20 cellular contexts compared by ENCODE assay signal in genomic region chr17:80122926-80123505, GRCh38. TPM values are rescaled to one million over a fixed set of nuclear protein-coding genes. Genes with fewer than 3 reads are reported as not detected.
"Had no signal": no experiment of that assay in that cellular context is flagged by ENCODE, and none has a peak within 500 bp of the region (broad histone marks: within the 10 kb centered on the region; RNA-seq: fewer than 3 reads in every experiment).

No MANE protein-coding gene starts in this region.

- H3K4me3 ChIP-seq: colonic mucosa, hepatocyte, ovary, spleen, thoracic aorta, transverse colon had no signal

- H3K27ac ChIP-seq: colonic mucosa, foreskin keratinocyte, hepatocyte, ovary, spleen, thoracic aorta, transverse colon had no signal

- DNase-seq: colonic mucosa; endodermal cell; erythroblast; kidney glomerular epithelial cell; naive thymus-derived CD4-positive, alpha-beta T cell; nephron progenitor cell; ovary; right cardiac atrium; spleen; stimulated activated CD4-positive, alpha-beta T cell treated with anti-CD3 and anti-CD28 coated beads, Interleukin-15, amount 100 ng/mL, for 24 hours; stimulated activated CD4-positive, alpha-beta T cell treated with anti-CD3 and anti-CD28 coated beads, Interleukin-1b, Interleukin-23, amount 100 ng/mL, for 48 hours; stimulated activated CD4-positive, alpha-beta T cell treated with anti-CD3 and anti-CD28 coated beads, Interleukin-4, amount 100 ng/mL, for 24 hours; transverse colon had no signal

- ATAC-seq: naive thymus-derived CD4-positive, alpha-beta T cell; right cardiac atrium; stimulated activated memory B cell treated with anti-CD40 and anti-IgM and Interleukin-4, amounts not matched to agents 10 μg/mL and 1 μg/mL and 100 μg/mL, for 72 hours had no signal

- H3K4me1 Mint-ChIP-seq: naive thymus-derived CD4-positive, alpha-beta T cell; stimulated activated memory B cell treated with anti-CD40 and anti-IgM and Interleukin-4, amounts not matched to agents 10 μg/mL and 1 μg/mL and 100 μg/mL, for 72 hours had no signal

- H3K4me1 ChIP-seq: colonic mucosa, foreskin keratinocyte, transverse colon had no signal

- H3K9me3 Mint-ChIP-seq: endodermal cell; naive thymus-derived CD4-positive, alpha-beta T cell; nephron progenitor cell; stimulated activated memory B cell treated with anti-CD40 and anti-IgM and Interleukin-4, amounts not matched to agents 10 μg/mL and 1 μg/mL and 100 μg/mL, for 72 hours; stimulated activated naive CD8-positive, alpha-beta T cell treated with anti-CD3 and anti-CD28 coated beads, Interleukin-15, Interleukin-2, amounts not matched to agents 100 ng/mL and 50 ng/mL, for 24 hours had no signal

- H3K79me2 ChIP-seq: hepatocyte had no signal

- H3K36me3 ChIP-seq: colonic mucosa, ovary, thoracic aorta, transverse colon had no signal

- H3K4me3 Mint-ChIP-seq: endodermal cell; naive thymus-derived CD4-positive, alpha-beta T cell; nephron progenitor cell; stimulated activated memory B cell treated with anti-CD40 and anti-IgM and Interleukin-4, amounts not matched to agents 10 μg/mL and 1 μg/mL and 100 μg/mL, for 72 hours; stimulated activated naive CD8-positive, alpha-beta T cell treated with anti-CD3 and anti-CD28 coated beads, Interleukin-15, Interleukin-2, amounts not matched to agents 100 ng/mL and 50 ng/mL, for 24 hours had no signal

- H2AFZ ChIP-seq: hepatocyte had no signal

- H3K27ac Mint-ChIP-seq: endodermal cell; naive thymus-derived CD4-positive, alpha-beta T cell; nephron progenitor cell; progenitor cell of endocrine pancreas; stimulated activated memory B cell treated with anti-CD40 and anti-IgM and Interleukin-4, amounts not matched to agents 10 μg/mL and 1 μg/mL and 100 μg/mL, for 72 hours; stimulated activated naive CD8-positive, alpha-beta T cell treated with anti-CD3 and anti-CD28 coated beads, Interleukin-15, Interleukin-2, amounts not matched to agents 100 ng/mL and 50 ng/mL, for 24 hours had no signal

- H3K4me2 ChIP-seq: hepatocyte had no signal

- H3K9me3 ChIP-seq: colonic mucosa, ovary, spleen, thoracic aorta, transverse colon had no signal

- H3K36me3 Mint-ChIP-seq: naive thymus-derived CD4-positive, alpha-beta T cell; stimulated activated memory B cell treated with anti-CD40 and anti-IgM and Interleukin-4, amounts not matched to agents 10 μg/mL and 1 μg/mL and 100 μg/mL, for 72 hours had no signal

- H3K27me3 ChIP-seq: colonic mucosa, foreskin keratinocyte, hepatocyte, ovary, transverse colon had no signal

RNA-seq across cellular contexts. Expression of gene CARD14, which starts 46.8 kb away (rescaled TPM):
- total RNA-seq: endothelial cell of umbilical vein, progenitor cell of endocrine pancreas, thoracic aorta had no signal
- polyA plus RNA-seq: endothelial cell of umbilical vein; naive thymus-derived CD4-positive, alpha-beta T cell had no signal
